ENCODE assay signal across 1 cellular context in the genomic region with DNA sequence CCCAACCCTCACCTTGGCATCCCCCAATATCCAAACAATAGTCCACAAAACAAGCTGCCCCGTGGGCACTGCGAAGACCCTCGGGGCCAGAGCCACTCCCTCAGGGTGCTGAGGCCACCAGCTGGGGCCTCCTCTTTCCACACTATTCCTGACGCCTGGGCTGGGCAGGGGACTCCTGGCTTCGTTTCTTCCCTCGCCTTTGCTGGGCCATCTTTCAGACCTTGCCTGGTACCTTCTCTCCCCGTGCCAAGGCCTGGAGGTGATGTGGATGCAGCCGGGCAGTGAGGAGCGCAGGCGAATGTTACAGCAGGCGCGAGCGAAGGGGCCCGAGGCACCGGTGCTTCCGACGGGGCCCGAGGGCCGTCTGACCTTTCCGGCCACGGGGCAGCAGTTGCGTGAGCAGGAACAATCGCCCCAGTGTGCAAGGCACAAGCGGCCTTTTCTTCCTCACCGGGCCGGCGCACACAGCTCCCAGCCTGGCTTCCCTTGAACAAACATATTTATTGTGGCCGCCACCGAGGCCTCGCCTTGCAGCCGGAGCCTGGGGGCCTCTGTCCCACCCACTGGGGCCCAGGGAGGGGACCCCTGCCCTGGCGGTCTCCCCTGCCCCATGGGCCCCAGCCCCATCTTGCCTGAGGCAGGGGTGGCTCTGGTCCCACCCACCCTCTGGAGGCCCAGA.
A peak's percentile ranks its signal among the peaks of the same experiment; 100 is the strongest.
TF ChIP-seq lines count a peak whose summit lies in the region.

No MANE protein-coding gene starts in this region.

TF ChIP-seq in HepG2, 621 proteins besides CTCF, POLR2A, EP300 and RAD21 (continued from another document and continues in another):
- TF ChIP-seq DZIP1 (CRISPR knock-in tag; IDR thresholded peaks at IDR 0.05): no peak
- peak; percentile 98 for TF ChIP-seq UBTF (CRISPR knock-in tag; IDR thresholded peaks at IDR 0.05)
- TF ChIP-seq SCMH1 (CRISPR knock-in tag; IDR thresholded peaks at IDR 0.05; ENCODE audit: borderline replicate concordance): no peak
- TF ChIP-seq ZNF124 (CRISPR knock-in tag; IDR thresholded peaks at IDR 0.05): peak; percentile 84; the same call in 1 of the 2 replicates
- no peak for TF ChIP-seq HCFC1 (IDR thresholded peaks at IDR 0.05; ENCODE audit: low read depth, low read length)
- peak; percentile 86 for TF ChIP-seq FOXA3 (CRISPR knock-in tag; IDR thresholded peaks at IDR 0.05)
- no peak for TF ChIP-seq FOXA1 (IDR thresholded peaks at IDR 0.05)
- TF ChIP-seq FOXA1 (CRISPR knock-in tag; IDR thresholded peaks at IDR 0.05): peak; percentile 76
- TF ChIP-seq ZNF878 (CRISPR knock-in tag; IDR thresholded peaks at IDR 0.05): no peak
- TF ChIP-seq, protein P1, sequence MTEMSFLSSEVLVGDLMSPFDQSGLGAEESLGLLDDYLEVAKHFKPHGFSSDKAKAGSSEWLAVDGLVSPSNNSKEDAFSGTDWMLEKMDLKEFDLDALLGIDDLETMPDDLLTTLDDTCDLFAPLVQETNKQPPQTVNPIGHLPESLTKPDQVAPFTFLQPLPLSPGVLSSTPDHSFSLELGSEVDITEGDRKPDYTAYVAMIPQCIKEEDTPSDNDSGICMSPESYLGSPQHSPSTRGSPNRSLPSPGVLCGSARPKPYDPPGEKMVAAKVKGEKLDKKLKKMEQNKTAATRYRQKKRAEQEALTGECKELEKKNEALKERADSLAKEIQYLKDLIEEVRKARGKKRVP (CRISPR knock-in tag; IDR thresholded peaks at IDR 0.05): peak in 1 of 2 experiments; percentile 91; a peak in 2 of 4 replicates
- TF ChIP-seq NCOA1 (CRISPR knock-in tag; IDR thresholded peaks at IDR 0.05): 0 out of 2 replicates have a peak, but pooled peaks have one; percentile 24
- peak; percentile 76 for TF ChIP-seq ZMYM3 (CRISPR knock-in tag; IDR thresholded peaks at IDR 0.05)
- TF ChIP-seq RFX1 (IDR thresholded peaks at IDR 0.05): no peak
- TF ChIP-seq ZNF850 (CRISPR knock-in tag; conservative IDR thresholded peaks at IDR 0.05): no peak
- peak; percentile 37 for TF ChIP-seq YY1 (IDR thresholded peaks at IDR 0.05; ENCODE audit: insufficient read depth, insufficient replicate concordance, low read depth, low read length)
- TF ChIP-seq, protein P2, sequence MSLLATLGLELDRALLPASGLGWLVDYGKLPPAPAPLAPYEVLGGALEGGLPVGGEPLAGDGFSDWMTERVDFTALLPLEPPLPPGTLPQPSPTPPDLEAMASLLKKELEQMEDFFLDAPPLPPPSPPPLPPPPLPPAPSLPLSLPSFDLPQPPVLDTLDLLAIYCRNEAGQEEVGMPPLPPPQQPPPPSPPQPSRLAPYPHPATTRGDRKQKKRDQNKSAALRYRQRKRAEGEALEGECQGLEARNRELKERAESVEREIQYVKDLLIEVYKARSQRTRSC (CRISPR knock-in tag; IDR thresholded peaks at IDR 0.05; ENCODE audit: low read depth): no peak
- TF ChIP-seq HDAC2 (CRISPR knock-in tag; IDR thresholded peaks at IDR 0.05): peak; percentile 92
- TF ChIP-seq, protein P3, sequence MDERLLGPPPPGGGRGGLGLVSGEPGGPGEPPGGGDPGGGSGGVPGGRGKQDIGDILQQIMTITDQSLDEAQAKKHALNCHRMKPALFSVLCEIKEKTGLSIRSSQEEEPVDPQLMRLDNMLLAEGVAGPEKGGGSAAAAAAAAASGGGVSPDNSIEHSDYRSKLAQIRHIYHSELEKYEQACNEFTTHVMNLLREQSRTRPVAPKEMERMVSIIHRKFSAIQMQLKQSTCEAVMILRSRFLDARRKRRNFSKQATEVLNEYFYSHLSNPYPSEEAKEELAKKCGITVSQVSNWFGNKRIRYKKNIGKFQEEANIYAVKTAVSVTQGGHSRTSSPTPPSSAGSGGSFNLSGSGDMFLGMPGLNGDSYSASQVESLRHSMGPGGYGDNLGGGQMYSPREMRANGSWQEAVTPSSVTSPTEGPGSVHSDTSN (CRISPR knock-in tag; IDR thresholded peaks at IDR 0.05): no peak
- peak; percentile 42; the same call in 1 of the 2 replicates for TF ChIP-seq ZNF225 (CRISPR knock-in tag; IDR thresholded peaks at IDR 0.05)
- TF ChIP-seq ZNF670 (CRISPR knock-in tag; IDR thresholded peaks at IDR 0.05; ENCODE audit: borderline replicate concordance): no peak
- TF ChIP-seq ZNF639 (CRISPR knock-in tag; conservative IDR thresholded peaks at IDR 0.05): peak; percentile 92
- TF ChIP-seq ZNF34 (CRISPR knock-in tag; IDR thresholded peaks at IDR 0.05; ENCODE audit: borderline replicate concordance): no peak
- TF ChIP-seq XRCC5 (optimal IDR thresholded peaks at IDR 0.05; ENCODE audit: low read length): peak; percentile 36
- peak; percentile 44; the same call in 1 of the 2 replicates for TF ChIP-seq ZNF709 (CRISPR knock-in tag; IDR thresholded peaks at IDR 0.05)
- TF ChIP-seq CAMTA2 (CRISPR knock-in tag; IDR thresholded peaks at IDR 0.05; ENCODE audit: borderline replicate concordance): no peak; the same call in 1 of the 2 replicates
- no peak for TF ChIP-seq REPIN1 (CRISPR knock-in tag; IDR thresholded peaks at IDR 0.05; ENCODE audit: borderline replicate concordance, low read depth)
- TF ChIP-seq GPN1 (CRISPR knock-in tag; IDR thresholded peaks at IDR 0.05; ENCODE audit: borderline replicate concordance): no peak; the same call in 1 of the 2 replicates
- peak; percentile 71 for TF ChIP-seq YEATS4 (CRISPR knock-in tag; IDR thresholded peaks at IDR 0.05; ENCODE audit: borderline replicate concordance)
- peak; percentile 94 for TF ChIP-seq AFF4 (CRISPR knock-in tag; IDR thresholded peaks at IDR 0.05)
- TF ChIP-seq ZNF343 (CRISPR knock-in tag; IDR thresholded peaks at IDR 0.05): no peak; the same call in 1 of the 2 replicates
- TF ChIP-seq NFIB (CRISPR knock-in tag; IDR thresholded peaks at IDR 0.05; ENCODE audit: borderline replicate concordance): no peak
- no peak for TF ChIP-seq PAX8 (CRISPR knock-in tag; IDR thresholded peaks at IDR 0.05; ENCODE audit: borderline replicate concordance)
- TF ChIP-seq, protein P4, sequence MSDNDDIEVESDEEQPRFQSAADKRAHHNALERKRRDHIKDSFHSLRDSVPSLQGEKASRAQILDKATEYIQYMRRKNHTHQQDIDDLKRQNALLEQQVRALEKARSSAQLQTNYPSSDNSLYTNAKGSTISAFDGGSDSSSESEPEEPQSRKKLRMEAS (IDR thresholded peaks at IDR 0.05): no peak
- no peak for TF ChIP-seq ZNF468 (CRISPR knock-in tag; IDR thresholded peaks at IDR 0.05)
- TF ChIP-seq KLF11 (CRISPR knock-in tag; IDR thresholded peaks at IDR 0.05): no peak; the same call in 1 of the 2 replicates
- TF ChIP-seq, protein P5, sequence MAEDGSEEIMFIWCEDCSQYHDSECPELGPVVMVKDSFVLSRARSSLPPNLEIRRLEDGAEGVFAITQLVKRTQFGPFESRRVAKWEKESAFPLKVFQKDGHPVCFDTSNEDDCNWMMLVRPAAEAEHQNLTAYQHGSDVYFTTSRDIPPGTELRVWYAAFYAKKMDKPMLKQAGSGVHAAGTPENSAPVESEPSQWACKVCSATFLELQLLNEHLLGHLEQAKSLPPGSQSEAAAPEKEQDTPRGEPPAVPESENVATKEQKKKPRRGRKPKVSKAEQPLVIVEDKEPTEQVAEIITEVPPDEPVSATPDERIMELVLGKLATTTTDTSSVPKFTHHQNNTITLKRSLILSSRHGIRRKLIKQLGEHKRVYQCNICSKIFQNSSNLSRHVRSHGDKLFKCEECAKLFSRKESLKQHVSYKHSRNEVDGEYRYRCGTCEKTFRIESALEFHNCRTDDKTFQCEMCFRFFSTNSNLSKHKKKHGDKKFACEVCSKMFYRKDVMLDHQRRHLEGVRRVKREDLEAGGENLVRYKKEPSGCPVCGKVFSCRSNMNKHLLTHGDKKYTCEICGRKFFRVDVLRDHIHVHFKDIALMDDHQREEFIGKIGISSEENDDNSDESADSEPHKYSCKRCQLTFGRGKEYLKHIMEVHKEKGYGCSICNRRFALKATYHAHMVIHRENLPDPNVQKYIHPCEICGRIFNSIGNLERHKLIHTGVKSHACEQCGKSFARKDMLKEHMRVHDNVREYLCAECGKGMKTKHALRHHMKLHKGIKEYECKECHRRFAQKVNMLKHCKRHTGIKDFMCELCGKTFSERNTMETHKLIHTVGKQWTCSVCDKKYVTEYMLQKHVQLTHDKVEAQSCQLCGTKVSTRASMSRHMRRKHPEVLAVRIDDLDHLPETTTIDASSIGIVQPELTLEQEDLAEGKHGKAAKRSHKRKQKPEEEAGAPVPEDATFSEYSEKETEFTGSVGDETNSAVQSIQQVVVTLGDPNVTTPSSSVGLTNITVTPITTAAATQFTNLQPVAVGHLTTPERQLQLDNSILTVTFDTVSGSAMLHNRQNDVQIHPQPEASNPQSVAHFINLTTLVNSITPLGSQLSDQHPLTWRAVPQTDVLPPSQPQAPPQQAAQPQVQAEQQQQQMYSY (CRISPR knock-in tag; IDR thresholded peaks at IDR 0.05): 0 out of 2 replicates have a peak, but pooled peaks have one; percentile 52
- peak; percentile 98 for TF ChIP-seq MED13 (CRISPR knock-in tag; IDR thresholded peaks at IDR 0.05)
- TF ChIP-seq DNMT1 (CRISPR knock-in tag; IDR thresholded peaks at IDR 0.05): no peak
- TF ChIP-seq TBX2 (CRISPR knock-in tag; IDR thresholded peaks at IDR 0.05; ENCODE audit: borderline replicate concordance): peak; percentile 97
- TF ChIP-seq ZUFSP (CRISPR knock-in tag; IDR thresholded peaks at IDR 0.05; ENCODE audit: borderline replicate concordance): no peak
